Comparison of ENCODE assay signal across 8 cellular contexts in genomic region chr12:57008113-57008687, GRCh38. TPM values are rescaled to one million over a fixed set of nuclear protein-coding genes. Genes with fewer than 3 reads are reported as not detected.
DNase-seq lines count a peak whose midpoint lies in the region; ATAC-seq and TF ChIP-seq lines count a peak whose summit lies in the region.

No MANE protein-coding gene starts in this region.

- 80% methylated on average over 1 of the region's 1 CpG; no CpG with 5 or more reads in 1 of the 2 experiments for WGBS in endodermal cell (ENCODE audit: insufficient coverage in 1 of 2, insufficient read length in 1 of 2), 2 experiments

- no peak overlapping the region for H3K9ac ChIP-seq in MM.1S (ENCODE audit: low read length)
- no peak overlapping the region for H3K9ac ChIP-seq in endodermal cell (ENCODE audit: extremely low read depth, low read length, poor library complexity, severe bottlenecking)

- H3K36me3 Mint-ChIP-seq in activated T-cell treated with anti-CD3 and anti-CD28 coated beads, Interleukin-2, amount 50 U/mL, for 24 hours (ENCODE audit: low read depth): peaks cover 26% of the 10 kb centered on the region
- H3K36me3 Mint-ChIP-seq in endodermal cell (ENCODE audit: low read depth) (peaks cover 12% of the 10 kb centered on the region), natural killer cell (no peaks in the 10 kb centered on the region)
- H3K36me3 Mint-ChIP-seq in stimulated activated memory B cell treated with anti-CD40 and anti-IgM and Interleukin-4, amounts not matched to agents 10 μg/mL and 1 μg/mL and 100 μg/mL, for 72 hours: peaks cover 14% of the 10 kb centered on the region

- no peaks in the 10 kb centered on the region for H3K9me3 ChIP-seq in MM.1S (replicated peaks; ENCODE audit: insufficient read depth, low read length)
- H3K9me3 ChIP-seq in SJSA1 (replicated peaks): no peaks in the 10 kb centered on the region
- no peaks in the 10 kb centered on the region for H3K9me3 ChIP-seq in endodermal cell (ENCODE audit: control insufficient read depth, low read length)

- H3K4me3 ChIP-seq in MM.1S (ENCODE audit: low read length): no peak overlapping the region
- H3K4me3 ChIP-seq in SJSA1: no peak overlapping the region
- no peak overlapping the region for H3K4me3 ChIP-seq in endodermal cell (ENCODE audit: low read length)

- no peaks in the 10 kb centered on the region for H4K20me1 ChIP-seq in MM.1S (ENCODE audit: insufficient read depth, low read length)

- H3K9me3 Mint-ChIP-seq in activated T-cell treated with anti-CD3 and anti-CD28 coated beads, Interleukin-2, amount 50 U/mL, for 24 hours: no peaks in the 10 kb centered on the region
- H3K9me3 Mint-ChIP-seq in endodermal cell (no peaks in the 10 kb centered on the region), natural killer cell (no peaks in the 10 kb centered on the region)
- H3K9me3 Mint-ChIP-seq in stimulated activated memory B cell treated with anti-CD40 and anti-IgM and Interleukin-4, amounts not matched to agents 10 μg/mL and 1 μg/mL and 100 μg/mL, for 72 hours: no peaks in the 10 kb centered on the region

- peak in 1 of 3 donors; percentile 27 for ATAC-seq in natural killer cell
- ATAC-seq in stimulated activated memory B cell treated with anti-CD40 and anti-IgM and Interleukin-4, amounts not matched to agents 10 μg/mL and 1 μg/mL and 100 μg/mL, for 72 hours: no peak

- H3K4me1 ChIP-seq in MM.1S (ENCODE audit: low read length) (peaks cover 16% of the 10 kb centered on the region), SJSA1 (replicated peaks) (peaks cover 23% of the 10 kb centered on the region), endodermal cell (ENCODE audit: control insufficient read depth, insufficient read depth, low read length) (no peaks in the 10 kb centered on the region)

- intact Hi-C loops in natural killer cell (cut with micrococcal nuclease): loop anchor here (1.0 kb wide), 2 partner anchors 54 to 104 kb away; no protein-coding TSS in a partner anchor

- H3K27me3 ChIP-seq in MM.1S (replicated peaks; ENCODE audit: insufficient read depth, low read length) (peaks cover 5% of the 10 kb centered on the region; the same call in 1 of the 2 replicates), SJSA1 (replicated peaks) (no peaks in the 10 kb centered on the region), endodermal cell (ENCODE audit: control insufficient read depth, insufficient read depth, low read length, poor library complexity, severe bottlenecking) (no peaks in the 10 kb centered on the region)

- no peak overlapping the region for H3K4me3 Mint-ChIP-seq in activated T-cell treated with anti-CD3 and anti-CD28 coated beads, Interleukin-2, amount 50 U/mL, for 24 hours
- H3K4me3 Mint-ChIP-seq in endodermal cell (no peak overlapping the region), natural killer cell (peak overlapping the region; percentile 23)
- no peak overlapping the region for H3K4me3 Mint-ChIP-seq in stimulated activated memory B cell treated with anti-CD40 and anti-IgM and Interleukin-4, amounts not matched to agents 10 μg/mL and 1 μg/mL and 100 μg/mL, for 72 hours

- H2AFZ ChIP-seq in MM.1S (ENCODE audit: low read length): no peak overlapping the region

- H3K27ac ChIP-seq in MM.1S (ENCODE audit: low read length) (no peak overlapping the region), SJSA1 (peak overlapping the region; percentile 19; the same call in 1 of the 2 replicates), endodermal cell (ENCODE audit: low read depth, low read length) (no peak overlapping the region)

- H3K79me2 ChIP-seq in MM.1S (ENCODE audit: low read length): peaks cover 29% of the 10 kb centered on the region

- no peak overlapping the region for H3K4me2 ChIP-seq in MM.1S (ENCODE audit: low read depth, low read length)

- no peaks in the 10 kb centered on the region for H3K9me2 ChIP-seq in MM.1S (replicated peaks; ENCODE audit: insufficient read depth, low read length)

- TF ChIP-seq CTCF in MM.1S (IDR thresholded peaks at IDR 0.05; ENCODE audit: low read length): peak; percentile 65
- peak; percentile 70 for TF ChIP-seq CTCF in endodermal cell (conservative IDR thresholded peaks at IDR 0.05)
- TF ChIP-seq CTCF in natural killer cell (IDR thresholded peaks at IDR 0.05): peak; percentile 38

- no peaks in the 10 kb centered on the region for H3F3A ChIP-seq in MM.1S (ENCODE audit: insufficient read depth, low read length)

- no peaks in the 10 kb centered on the region for H3K27me3 Mint-ChIP-seq in activated T-cell treated with anti-CD3 and anti-CD28 coated beads, Interleukin-2, amount 50 U/mL, for 24 hours
- H3K27me3 Mint-ChIP-seq in endodermal cell (ENCODE audit: insufficient read depth): no peaks in the 10 kb centered on the region
- peaks cover 6 to 8% of the 10 kb centered on the region in 2 donors for H3K27me3 Mint-ChIP-seq in natural killer cell (ENCODE audit: low read depth in 2 of 2)
- no peaks in the 10 kb centered on the region for H3K27me3 Mint-ChIP-seq in stimulated activated memory B cell treated with anti-CD40 and anti-IgM and Interleukin-4, amounts not matched to agents 10 μg/mL and 1 μg/mL and 100 μg/mL, for 72 hours

- H3K4me1 Mint-ChIP-seq in activated T-cell treated with anti-CD3 and anti-CD28 coated beads, Interleukin-2, amount 50 U/mL, for 24 hours (ENCODE audit: low read depth): peaks cover 78% of the 10 kb centered on the region
- peaks cover 22% of the 10 kb centered on the region for H3K4me1 Mint-ChIP-seq in endodermal cell
- H3K4me1 Mint-ChIP-seq in natural killer cell: peaks cover 27 to 33% of the 10 kb centered on the region in 2 donors
- peaks cover 45% of the 10 kb centered on the region for H3K4me1 Mint-ChIP-seq in stimulated activated memory B cell treated with anti-CD40 and anti-IgM and Interleukin-4, amounts not matched to agents 10 μg/mL and 1 μg/mL and 100 μg/mL, for 72 hours

- peaks cover 5% of the 10 kb centered on the region; the same call in 1 of the 2 replicates for H3K36me3 ChIP-seq in MM.1S (replicated peaks; ENCODE audit: insufficient read depth, low read length)
- H3K36me3 ChIP-seq in SJSA1: peaks cover 16% of the 10 kb centered on the region
- H3K36me3 ChIP-seq in endodermal cell (ENCODE audit: control insufficient read depth, insufficient read depth, low read length): peaks cover 16% of the 10 kb centered on the region

- peak overlapping the region; percentile 91 for H3K27ac Mint-ChIP-seq in activated T-cell treated with anti-CD3 and anti-CD28 coated beads, Interleukin-2, amount 50 U/mL, for 24 hours
- H3K27ac Mint-ChIP-seq in endodermal cell (no peak overlapping the region), natural killer cell (no peak overlapping the region)
- no peak overlapping the region for H3K27ac Mint-ChIP-seq in stimulated activated memory B cell treated with anti-CD40 and anti-IgM and Interleukin-4, amounts not matched to agents 10 μg/mL and 1 μg/mL and 100 μg/mL, for 72 hours

- DNase-seq in activated T-cell treated with anti-CD3 and anti-CD28 coated beads, Interleukin-2, amount 50 U/mL, for 24 hours: peak; percentile 29
- DNase-seq in activated T-cell treated with anti-CD3 and anti-CD28 coated beads for 4 hours: no peak
- DNase-seq in MM.1S: peak; percentile 65
- peak in 1 of 2 experiments; percentile 51 for DNase-seq in SJSA1 (ENCODE audit: low read depth in 1 of 2, low spot score in 2 of 2)
- DNase-seq in endodermal cell: no peak
- DNase-seq in natural killer cell: no peak
- DNase-seq in activated CD4-positive, CD25-positive, alpha-beta regulatory T cell (lab: John Stamatoyannopoulos, UW): no peak

RNA-seq across cellular contexts. Expression of gene ZBTB39, which starts 1.9 kb away (rescaled TPM):
- 4.5 and 4.7 TPM in 2 replicates for total RNA-seq in SJSA1 (2014; rRNA removed; shearing (Covaris generic))
- 10 to 100 TPM; 22.1 to 25.7 TPM for total RNA-seq in endodermal cell
- polyA plus RNA-seq in endodermal cell (2013, experiment 1 of 2): 17.3 TPM
- polyA plus RNA-seq in endodermal cell (2013, experiment 2 of 2): 16.1 TPM
- total RNA-seq in natural killer cell: 10 to 100 TPM in 2 of 3 donors, 1 to 10 TPM in 1; 9.5 to 17.6 (median 12.5) TPM

RNA-seq across cellular contexts. Expression of gene TAC3, which starts 8.1 kb away (rescaled TPM):
- not detected in 2 replicates for total RNA-seq in SJSA1 (2014; rRNA removed; shearing (Covaris generic))
- total RNA-seq in endodermal cell (1 to 10 TPM; 1.8 to 5.4 TPM), natural killer cell (not detected)
- 9.2 TPM for polyA plus RNA-seq in endodermal cell (2013, experiment 1 of 2)
- polyA plus RNA-seq in endodermal cell (2013, experiment 2 of 2): 7.2 TPM

RNA-seq across cellular contexts. Expression of gene MYO1A, which starts 41.7 kb away (rescaled TPM):
- not detected in 2 replicates for total RNA-seq in SJSA1 (2014; rRNA removed; shearing (Covaris generic))
- 1 to 10 TPM in 1 of 2 donors, under 1 TPM in 1; 0.77 to 1.7 TPM for total RNA-seq in endodermal cell
- polyA plus RNA-seq in endodermal cell (2013, experiment 1 of 2): 1.1 TPM
- polyA plus RNA-seq in endodermal cell (2013, experiment 2 of 2): 0.12 TPM
- 1 to 10 TPM in 1 of 3 donors, not detected in 2; 1.1 TPM for total RNA-seq in natural killer cell

RNA-seq across cellular contexts. Expression of gene RDH16, which starts 50.8 kb away (rescaled TPM):
- 0.05 TPM in 1 of 2 replicates, not detected in the other for total RNA-seq in SJSA1 (2014; rRNA removed; shearing (Covaris generic))
- total RNA-seq in endodermal cell (1 to 10 TPM; 1.1 to 3.0 TPM), natural killer cell (1 to 10 TPM; 1.3 to 2.3 (median 1.6) TPM)
- 0.53 TPM for polyA plus RNA-seq in endodermal cell (2013, experiment 1 of 2)
- polyA plus RNA-seq in endodermal cell (2013, experiment 2 of 2): 0.54 TPM

Comparison
In these comparisons a context has a peak if more than half of its experiments do, and no peak if none do; other contexts are left out.
1. DNase-seq: peak in activated T-cell treated with anti-CD3 and anti-CD28 coated beads, Interleukin-2, amount 50 U/mL, for 24 hours (single experiment) and MM.1S (single experiment); none in activated T-cell treated with anti-CD3 and anti-CD28 coated beads for 4 hours (single experiment), endodermal cell (single experiment), natural killer cell (single experiment) and activated CD4-positive, CD25-positive, alpha-beta regulatory T cell (0 of 4).
2. Peak in every context shown above with its lines, with median percentiles within 50 percentile points of each other: CTCF ChIP-seq.